24 cellular contexts compared by ENCODE assay signal in the genomic region with DNA sequence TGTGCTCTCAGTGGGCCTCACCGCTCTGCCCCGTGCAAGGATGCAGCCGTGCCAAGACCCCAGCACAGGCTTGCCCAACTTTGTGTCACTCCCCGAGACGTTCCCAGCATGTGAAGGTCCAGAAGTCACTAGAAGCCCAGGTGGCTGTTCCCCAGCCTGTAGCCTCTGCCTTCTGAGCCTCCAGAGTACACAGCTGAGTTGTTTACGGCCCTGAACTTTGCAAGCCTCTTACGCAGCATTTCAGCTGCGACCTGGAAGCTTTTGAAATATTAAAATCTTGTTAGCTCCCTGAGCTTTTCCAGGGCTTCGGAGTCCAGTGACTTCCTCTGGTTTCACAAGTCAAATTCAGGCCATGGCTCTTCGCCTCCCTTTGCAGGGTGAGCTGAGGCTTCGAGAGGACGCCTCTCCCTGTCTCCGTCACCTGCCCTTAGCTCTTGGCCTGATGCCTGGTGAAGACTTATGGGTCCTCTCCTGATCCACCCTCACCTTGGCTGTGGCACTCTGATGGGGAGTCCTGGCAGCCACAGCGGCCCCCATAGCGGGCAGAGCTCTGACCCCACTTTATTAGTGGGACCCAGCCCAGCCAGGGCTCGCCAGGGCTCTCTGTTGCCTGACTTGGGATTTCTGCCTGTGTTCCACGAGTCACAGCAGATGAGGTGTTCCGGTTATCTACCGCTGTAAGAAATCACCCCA.
DNase-seq lines count a peak whose midpoint lies in the region; ATAC-seq and TF ChIP-seq lines count a peak whose summit lies in the region.
"Had no signal": no experiment of that assay in that cellular context is flagged by ENCODE, and none has a peak within 500 bp of the region (broad histone marks: within the 10 kb centered on the region; RNA-seq: fewer than 3 reads in every experiment).

No MANE protein-coding gene starts in this region.

- peak overlapping the region; percentile 11 for H3K14ac ChIP-seq in neuronal stem cell (ENCODE audit: low read length)

- no peak overlapping the region for H3K27ac Mint-ChIP-seq in natural killer cell treated with Interleukin-12 subunit alpha and Interleukin-12 subunit beta and Interleukin-15 and Interleukin-18, amount 100 ng/mL, for 72 hours
- no peak overlapping the region for H3K27ac Mint-ChIP-seq in natural killer cell
- no peak overlapping the region for H3K27ac Mint-ChIP-seq in chondrocyte (ENCODE audit: unreplicated experiment)
- H3K27ac Mint-ChIP-seq: activated naive CD8-positive, alpha-beta T cell treated with anti-CD3 and anti-CD28 coated beads for 36 hours; CD4-positive, alpha-beta memory T cell; naive thymus-derived CD4-positive, alpha-beta T cell; stimulated activated naive B cell treated with anti-CD40 and anti-IgM and Interleukin-4, amounts not matched to agents 10 μg/mL and 1 μg/mL and 100 μg/mL, for 72 hours; T-cell had no signal

- H3K79me2 ChIP-seq in mammary epithelial cell (ENCODE audit: insufficient read depth, low read length): no peaks in the 10 kb centered on the region

- H2AFZ ChIP-seq in neuronal stem cell (ENCODE audit: low read length) (no peak overlapping the region), mammary epithelial cell (ENCODE audit: low read depth, low read length) (no peak overlapping the region)

- H3K9me3 ChIP-seq in neuronal stem cell (replicated peaks in 1 of 2; ENCODE audit: control insufficient read depth in 2 of 2, insufficient read depth in 1 of 2, low read depth in 1 of 2, low read length in 2 of 2): no peaks in the 10 kb centered on the region
- no peaks in the 10 kb centered on the region for H3K9me3 ChIP-seq in upper lobe of right lung
- no peaks in the 10 kb centered on the region for H3K9me3 ChIP-seq in mammary epithelial cell (replicated peaks; ENCODE audit: insufficient read depth, low read length)
- H3K9me3 ChIP-seq in body of pancreas: no peaks in the 10 kb centered on the region
- H3K9me3 ChIP-seq: colonic mucosa, SJCRH30 had no signal

- H3K9me3 Mint-ChIP-seq in natural killer cell treated with Interleukin-12 subunit alpha and Interleukin-12 subunit beta and Interleukin-15 and Interleukin-18, amount 100 ng/mL, for 72 hours: no peaks in the 10 kb centered on the region
- H3K9me3 Mint-ChIP-seq in natural killer cell (no peaks in the 10 kb centered on the region), chondrocyte (ENCODE audit: low read depth) (no peaks in the 10 kb centered on the region)
- H3K9me3 Mint-ChIP-seq: activated naive CD8-positive, alpha-beta T cell treated with anti-CD3 and anti-CD28 coated beads for 36 hours; CD4-positive, alpha-beta memory T cell; naive thymus-derived CD4-positive, alpha-beta T cell; stimulated activated naive B cell treated with anti-CD40 and anti-IgM and Interleukin-4, amounts not matched to agents 10 μg/mL and 1 μg/mL and 100 μg/mL, for 72 hours; T-cell had no signal

- H2BK12ac ChIP-seq in neuronal stem cell (ENCODE audit: low read length): peak overlapping the region; percentile 18

- no peak overlapping the region for H2BK120ac ChIP-seq in neuronal stem cell (ENCODE audit: low read depth, low read length)

- no peak overlapping the region for H2BK15ac ChIP-seq in neuronal stem cell (ENCODE audit: low read length)

- peak overlapping the region; percentile 4 for H2AK5ac ChIP-seq in neuronal stem cell (ENCODE audit: low read depth, low read length)

- DNase-seq in natural killer cell treated with Interleukin-12 subunit alpha and Interleukin-12 subunit beta and Interleukin-15 and Interleukin-18, amount 100 ng/mL, for 72 hours (ENCODE audit: low spot score): peak; percentile 53
- DNase-seq in natural killer cell: no peak
- peak; percentile 62 for DNase-seq in chondrocyte (ENCODE audit: low spot score)
- DNase-seq in neuronal stem cell (ENCODE audit: low spot score): no peak
- DNase-seq in upper lobe of right lung: peak; percentile 27
- no peak for DNase-seq in mammary epithelial cell
- DNase-seq in body of pancreas: no peak
- DNase-seq: activated naive CD8-positive, alpha-beta T cell treated with anti-CD3 and anti-CD28 coated beads for 36 hours; CD4-positive, alpha-beta memory T cell; colonic mucosa; GDM1; Karpas-422; mesendoderm; MV-4-11; naive thymus-derived CD4-positive, alpha-beta T cell; NCI-H1694 treated with DMSO at 0.1 percent for 48 hours; PC-3; SJCRH30; stimulated activated naive B cell treated with anti-CD40 and anti-IgM and Interleukin-4, amounts not matched to agents 10 μg/mL and 1 μg/mL and 100 μg/mL, for 72 hours had no signal

- no peak for TF ChIP-seq POLR2A in body of pancreas (IDR thresholded peaks at IDR 0.05)

- H4K8ac ChIP-seq in neuronal stem cell (ENCODE audit: low read depth, low read length): no peak overlapping the region

- no peak overlapping the region for H2BK5ac ChIP-seq in neuronal stem cell (ENCODE audit: low read length)

- no peak overlapping the region for H3K4ac ChIP-seq in neuronal stem cell (ENCODE audit: low read length)

- no peaks in the 10 kb centered on the region for H4K20me1 ChIP-seq in mammary epithelial cell (ENCODE audit: insufficient read depth, low read length)

- no peak for TF ChIP-seq CTCF in natural killer cell (IDR thresholded peaks at IDR 0.05)
- TF ChIP-seq CTCF in chondrocyte (IDR thresholded peaks at IDR 0.05): no peak
- TF ChIP-seq CTCF in upper lobe of right lung (IDR thresholded peaks at IDR 0.05): no peak
- TF ChIP-seq CTCF in mammary epithelial cell (conservative IDR thresholded peaks at IDR 0.05 in 1 of 2, IDR thresholded peaks at IDR 0.05 in 1 of 2; ENCODE audit: extremely low read depth in 1 of 2, insufficient read depth in 1 of 2, low read depth in 1 of 2, low read length in 2 of 2): no peak
- no peak for TF ChIP-seq CTCF in body of pancreas (IDR thresholded peaks at IDR 0.05)

- no peaks in the 10 kb centered on the region for H3K36me3 ChIP-seq in neuronal stem cell (replicated peaks in 1 of 2; ENCODE audit: control insufficient read depth in 2 of 2, insufficient read depth in 2 of 2, low read length in 2 of 2)
- no peaks in the 10 kb centered on the region for H3K36me3 ChIP-seq in upper lobe of right lung
- H3K36me3 ChIP-seq in mammary epithelial cell (ENCODE audit: insufficient read depth, low read length): no peaks in the 10 kb centered on the region
- no peaks in the 10 kb centered on the region for H3K36me3 ChIP-seq in body of pancreas (replicated peaks in 1 of 2; ENCODE audit: insufficient read depth in 1 of 2, low read depth in 2 of 2)
- H3K36me3 ChIP-seq: colonic mucosa, SJCRH30, tibial nerve had no signal

- H3K4me3 ChIP-seq in neuronal stem cell (ENCODE audit: low read length in 2 of 2) (no peak overlapping the region), upper lobe of right lung (no peak overlapping the region), mammary epithelial cell (replicated peaks in 1 of 3; ENCODE audit: insufficient read depth in 1 of 3, low read depth in 2 of 3, low read length in 3 of 3) (no peak overlapping the region), body of pancreas (no peak overlapping the region)
- H3K4me3 ChIP-seq: colonic mucosa, SJCRH30, skin epidermis, tibial nerve had no signal

- CTCF ChIA-PET in mammary epithelial cell (lab: Charles Lee; ENCODE audit: low non-redundant PET): no interaction called here

- H3K4me3 Mint-ChIP-seq in natural killer cell treated with Interleukin-12 subunit alpha and Interleukin-12 subunit beta and Interleukin-15 and Interleukin-18, amount 100 ng/mL, for 72 hours: no peak overlapping the region
- no peak overlapping the region for H3K4me3 Mint-ChIP-seq in natural killer cell
- H3K4me3 Mint-ChIP-seq in chondrocyte (ENCODE audit: unreplicated experiment): no peak overlapping the region
- H3K4me3 Mint-ChIP-seq: activated naive CD8-positive, alpha-beta T cell treated with anti-CD3 and anti-CD28 coated beads for 36 hours; brain; CD4-positive, alpha-beta memory T cell; naive thymus-derived CD4-positive, alpha-beta T cell; stimulated activated naive B cell treated with anti-CD40 and anti-IgM and Interleukin-4, amounts not matched to agents 10 μg/mL and 1 μg/mL and 100 μg/mL, for 72 hours; T-cell had no signal

- no peak overlapping the region for H3K27ac ChIP-seq in neuronal stem cell (replicated peaks; ENCODE audit: low read length)
- no peak overlapping the region for H3K27ac ChIP-seq in upper lobe of right lung
- H3K27ac ChIP-seq in mammary epithelial cell (ENCODE audit: insufficient read depth, low read depth, low read length): no peak overlapping the region
- H3K27ac ChIP-seq in body of pancreas: no peak overlapping the region
- H3K27ac ChIP-seq: colonic mucosa, SJCRH30, skin epidermis, tibial nerve had no signal

- H3K23ac ChIP-seq in neuronal stem cell (ENCODE audit: low read depth, low read length, poor library complexity): no peak overlapping the region

- H4K91ac ChIP-seq in neuronal stem cell (ENCODE audit: low read depth, low read length, poor library complexity): no peak overlapping the region

- H3K4me1 ChIP-seq in neuronal stem cell (ENCODE audit: control insufficient read depth in 2 of 2, insufficient read depth in 1 of 2, low read depth in 1 of 2, low read length in 2 of 2): peaks cover 11 to 30% of the 10 kb centered on the region in 2 donors
- no peaks in the 10 kb centered on the region for H3K4me1 ChIP-seq in upper lobe of right lung
- H3K4me1 ChIP-seq in mammary epithelial cell (ENCODE audit: insufficient read depth, low read length): no peaks in the 10 kb centered on the region
- peaks cover 29% of the 10 kb centered on the region for H3K4me1 ChIP-seq in body of pancreas
- H3K4me1 ChIP-seq: colonic mucosa, tibial nerve had no signal

- H3K4me1 Mint-ChIP-seq in natural killer cell treated with Interleukin-12 subunit alpha and Interleukin-12 subunit beta and Interleukin-15 and Interleukin-18, amount 100 ng/mL, for 72 hours (ENCODE audit: low read depth in 2 of 2): no peaks in the 10 kb centered on the region
- H3K4me1 Mint-ChIP-seq in natural killer cell: no peaks in the 10 kb centered on the region
- H3K4me1 Mint-ChIP-seq in chondrocyte (ENCODE audit: low read depth): peaks cover 6% of the 10 kb centered on the region
- H3K4me1 Mint-ChIP-seq: CD4-positive, alpha-beta memory T cell; stimulated activated naive B cell treated with anti-CD40 and anti-IgM and Interleukin-4, amounts not matched to agents 10 μg/mL and 1 μg/mL and 100 μg/mL, for 72 hours; T-cell had no signal

- H3K27me3 ChIP-seq in neuronal stem cell (ENCODE audit: control insufficient read depth in 3 of 3, insufficient read depth in 3 of 3, low read depth in 1 of 3, low read length in 3 of 3) (peaks cover 0 to 53% (median 0%) of the 10 kb centered on the region in 3 experiments), upper lobe of right lung (no peaks in the 10 kb centered on the region), mammary epithelial cell (ENCODE audit: insufficient read depth, low read length) (no peaks in the 10 kb centered on the region), body of pancreas (no peaks in the 10 kb centered on the region)
- H3K27me3 ChIP-seq: colonic mucosa, SJCRH30, tibial nerve had no signal

- peak overlapping the region; percentile 68 for H3K18ac ChIP-seq in neuronal stem cell (ENCODE audit: low read length)

- ATAC-seq in natural killer cell treated with Interleukin-12 subunit alpha and Interleukin-12 subunit beta and Interleukin-15 and Interleukin-18, amount 100 ng/mL, for 72 hours: no peak
- ATAC-seq in natural killer cell (no peak), upper lobe of right lung (no peak), body of pancreas (no peak), HG03521 (IDR thresholded peaks at IDR 0.05; ENCODE audit: unreplicated experiment) (no peak)
- ATAC-seq: PC-3; stimulated activated naive B cell treated with anti-CD40 and anti-IgM and Interleukin-4, amounts not matched to agents 10 μg/mL and 1 μg/mL and 100 μg/mL, for 72 hours; T-cell had no signal

- no CpG with 5 or more reads among the region's 19 CpGs for WGBS in neuronal stem cell (ENCODE audit: extremely low coverage in 2 of 2, insufficient read length in 2 of 2, insufficient replicate concordance in 1 of 2), 2 donors
- WGBS in mammary epithelial cell (ENCODE audit: low coverage, missing lambda C conversion rate): 91% methylated on average over 19 of the region's 19 CpGs
- 82 to 92% methylated on average over 12 to 19 of the region's 19 CpGs for WGBS in body of pancreas, 2 donors

- no peaks in the 10 kb centered on the region for H3K36me3 Mint-ChIP-seq in natural killer cell treated with Interleukin-12 subunit alpha and Interleukin-12 subunit beta and Interleukin-15 and Interleukin-18, amount 100 ng/mL, for 72 hours
- H3K36me3 Mint-ChIP-seq in natural killer cell (no peaks in the 10 kb centered on the region), chondrocyte (ENCODE audit: low read depth) (no peaks in the 10 kb centered on the region)
- H3K36me3 Mint-ChIP-seq: activated naive CD8-positive, alpha-beta T cell treated with anti-CD3 and anti-CD28 coated beads for 36 hours; brain; CD4-positive, alpha-beta memory T cell; naive thymus-derived CD4-positive, alpha-beta T cell; stimulated activated naive B cell treated with anti-CD40 and anti-IgM and Interleukin-4, amounts not matched to agents 10 μg/mL and 1 μg/mL and 100 μg/mL, for 72 hours; T-cell had no signal

- in situ Hi-C loops in mammary epithelial cell (cut with MboI; ENCODE audit: low sequenced_read_pairs in 2 of 2): no loop called here

- H3K9ac ChIP-seq in neuronal stem cell (ENCODE audit: low read depth, low read length, poor library complexity) (no peak overlapping the region), mammary epithelial cell (ENCODE audit: insufficient read depth, low read length) (no peak overlapping the region)

- no peak overlapping the region for H3K4me2 ChIP-seq in neuronal stem cell (ENCODE audit: insufficient read depth, low read length, poor library complexity, severe bottlenecking)
- no peak overlapping the region for H3K4me2 ChIP-seq in mammary epithelial cell (ENCODE audit: insufficient read depth, low read depth, low read length)

- dilution Hi-C loops in mammary epithelial cell (cut with HindIII; ENCODE audit: low sequenced_read_pairs): loop anchor here (5.0 kb wide), 2 partner anchors 44 to 91 kb away; no protein-coding TSS in a partner anchor

- peaks cover 0 to 3% of the 10 kb centered on the region in 2 donors for H3K27me3 Mint-ChIP-seq in natural killer cell treated with Interleukin-12 subunit alpha and Interleukin-12 subunit beta and Interleukin-15 and Interleukin-18, amount 100 ng/mL, for 72 hours
- H3K27me3 Mint-ChIP-seq in natural killer cell (ENCODE audit: low read depth in 2 of 2) (peaks cover 0 to 2% of the 10 kb centered on the region in 2 donors), chondrocyte (ENCODE audit: low read depth) (peaks cover 10% of the 10 kb centered on the region)
- H3K27me3 Mint-ChIP-seq: activated naive CD8-positive, alpha-beta T cell treated with anti-CD3 and anti-CD28 coated beads for 36 hours had no signal

- no peaks in the 10 kb centered on the region for H3K79me1 ChIP-seq in neuronal stem cell (ENCODE audit: low read depth, low read length)

- no TSS peak for BruUV-seq in mammary epithelial cell (replicated peaks; lab: Mats Ljungman, UMichigan)

- intact Hi-C loops in natural killer cell (cut with micrococcal nuclease): no loop called here
- intact Hi-C loops in upper lobe of right lung (cut with DNase I): no loop called here
- intact Hi-C loops in mammary epithelial cell (cut with micrococcal nuclease): no loop called here
- intact Hi-C loops in body of pancreas (cut with DNase I): no loop called here

Comparison
In these comparisons a context has a peak if more than half of its experiments do, and no peak if none do; other contexts are left out.
1. DNase-seq: peak in natural killer cell treated with Interleukin-12 subunit alpha and Interleukin-12 subunit beta and Interleukin-15 and Interleukin-18, amount 100 ng/mL, for 72 hours (single experiment), chondrocyte (single experiment) and upper lobe of right lung (single experiment); none in natural killer cell (single experiment), neuronal stem cell (single experiment), mammary epithelial cell (single experiment) and body of pancreas (0 of 4).